ENCODE assay signal across 8 cellular contexts in genomic region chr10:70508912-70509366, GRCh38. TPM values are rescaled to one million over a fixed set of nuclear protein-coding genes. Genes with fewer than 3 reads are reported as not detected.
DNase-seq lines count a peak whose midpoint lies in the region; ATAC-seq and TF ChIP-seq lines count a peak whose summit lies in the region.

No MANE protein-coding gene starts in this region.

- H4K8ac ChIP-seq in mesendoderm (ENCODE audit: low read depth, low read length) = no peak overlapping the region

- H2BK120ac ChIP-seq in mesendoderm (ENCODE audit: low read depth, low read length) = no peak overlapping the region

- no peak overlapping the region for H3K9ac ChIP-seq in mesendoderm (ENCODE audit: low read length)

- H3K79me2 ChIP-seq in mesendoderm (ENCODE audit: control insufficient read depth, insufficient read depth, low read length) = no peaks in the 10 kb centered on the region

- H3K27me3 ChIP-seq in mesendoderm (ENCODE audit: insufficient read depth, low read length, poor library complexity) = no peaks in the 10 kb centered on the region

- peaks cover 6% of the 10 kb centered on the region for H3K4me1 ChIP-seq in mesendoderm (ENCODE audit: control insufficient read depth, low read depth, low read length)

- H3K4me3 Mint-ChIP-seq in activated CD4-positive, alpha-beta memory T cell treated with anti-CD3 and anti-CD28 coated beads, Interleukin-2, amount 10 ng/mL, durations not matched to agents 7 days and 5 days = no peak overlapping the region

- no peak overlapping the region for H2BK15ac ChIP-seq in mesendoderm (replicated peaks; ENCODE audit: low read depth)

- ATAC-seq in Right ventricle myocardium inferior = peak; percentile 69
- no peak for ATAC-seq in GM19395 (IDR thresholded peaks at IDR 0.05; ENCODE audit: unreplicated experiment)
- no peak for ATAC-seq in HG02759 (IDR thresholded peaks at IDR 0.05; ENCODE audit: unreplicated experiment)

- H3K36me3 ChIP-seq in mesendoderm (ENCODE audit: control insufficient read depth, insufficient read depth, low read length) = no peaks in the 10 kb centered on the region

- intact Hi-C loops in Right ventricle myocardium inferior (cut with DNase I) (loop anchor here (5.0 kb wide), 1 partner anchor 47 kb away; no protein-coding TSS in a partner anchor), cardiac septum (cut with DNase I) (no loop called here)

- H3K9me3 Mint-ChIP-seq in activated CD4-positive, alpha-beta memory T cell treated with anti-CD3 and anti-CD28 coated beads, Interleukin-2, amount 10 ng/mL, durations not matched to agents 7 days and 5 days = no peaks in the 10 kb centered on the region

- DNase-seq in Right ventricle myocardium inferior (ENCODE audit: missing footprints) = peak; percentile 82
- no peak for DNase-seq in cardiac septum (ENCODE audit: low spot score)
- peak; percentile 43 for DNase-seq in mesendoderm
- DNase-seq in GM10266 (ENCODE audit: extremely low spot score) = no peak
- DNase-seq in activated CD4-positive, alpha-beta memory T cell treated with anti-CD3 and anti-CD28 coated beads, Interleukin-2, amount 10 ng/mL, durations not matched to agents 7 days and 5 days = no peak

- H3K18ac ChIP-seq in mesendoderm (ENCODE audit: low read length) = no peak overlapping the region

- H3K4ac ChIP-seq in mesendoderm (ENCODE audit: low read depth, low read length) = no peak overlapping the region

- H2BK5ac ChIP-seq in mesendoderm (ENCODE audit: low read length) = no peak overlapping the region

- H3K36me3 Mint-ChIP-seq in activated CD4-positive, alpha-beta memory T cell treated with anti-CD3 and anti-CD28 coated beads, Interleukin-2, amount 10 ng/mL, durations not matched to agents 7 days and 5 days (ENCODE audit: low read depth) = no peaks in the 10 kb centered on the region

- POLR2A ChIA-PET in activated CD4-positive, alpha-beta memory T cell treated with anti-CD3 and anti-CD28 coated beads, Interleukin-2, amount 10 ng/mL, durations not matched to agents 7 days and 5 days (lab: Charles Lee) = no interaction called here

- no peak overlapping the region for H2AK5ac ChIP-seq in mesendoderm (ENCODE audit: low read length)

- no CpG with 5 or more reads among the region's 12 CpGs for WGBS in mesendoderm (ENCODE audit: extremely low coverage, insufficient coverage, low lambda C conversion rate)

- TF ChIP-seq CTCF in GM10266 (IDR thresholded peaks at IDR 0.05; ENCODE audit: control insufficient read depth, insufficient read depth, low read depth, missing control alignments) = no peak

- no peak overlapping the region for H3K4me3 ChIP-seq in mesendoderm (ENCODE audit: low read length)

- H3K27ac Mint-ChIP-seq in activated CD4-positive, alpha-beta memory T cell treated with anti-CD3 and anti-CD28 coated beads, Interleukin-2, amount 10 ng/mL, durations not matched to agents 7 days and 5 days = no peak overlapping the region

- no peak overlapping the region for H3K4me2 ChIP-seq in mesendoderm (ENCODE audit: low read length)

- no peak overlapping the region for H4K5ac ChIP-seq in mesendoderm (ENCODE audit: low read length)

- H3K27me3 Mint-ChIP-seq in activated CD4-positive, alpha-beta memory T cell treated with anti-CD3 and anti-CD28 coated beads, Interleukin-2, amount 10 ng/mL, durations not matched to agents 7 days and 5 days = peaks cover 13% of the 10 kb centered on the region

- H3K27ac ChIP-seq in cingulate gyrus (ENCODE audit: low read depth, low read length) (peak overlapping the region; percentile 69), mesendoderm (ENCODE audit: low read depth, low read length) (no peak overlapping the region)

- H3K56ac ChIP-seq in mesendoderm (ENCODE audit: low read length) = no peak overlapping the region

- no peaks in the 10 kb centered on the region for H3K4me1 Mint-ChIP-seq in activated CD4-positive, alpha-beta memory T cell treated with anti-CD3 and anti-CD28 coated beads, Interleukin-2, amount 10 ng/mL, durations not matched to agents 7 days and 5 days

- H3K23ac ChIP-seq in mesendoderm (ENCODE audit: low read length) = peak overlapping the region; percentile 66

- CTCF ChIA-PET in activated CD4-positive, alpha-beta memory T cell treated with anti-CD3 and anti-CD28 coated beads, Interleukin-2, amount 10 ng/mL, durations not matched to agents 7 days and 5 days (lab: Charles Lee) = no interaction called here

- H3K79me1 ChIP-seq in mesendoderm (ENCODE audit: low read length) = peaks cover 15% of the 10 kb centered on the region

RNA-seq across cellular contexts. Expression of gene PALD1, which starts 30.4 kb away (rescaled TPM):
- total RNA-seq in Right ventricle myocardium inferior = 5.1 TPM
- 5.3 TPM for total RNA-seq in cardiac septum
- 14.2 TPM for polyA plus RNA-seq in mesendoderm (2013, experiment 1 of 2)
- polyA plus RNA-seq in mesendoderm (2013, experiment 2 of 2) = 14.9 TPM
- under 1 TPM; 0.08 to 0.15 TPM for total RNA-seq in activated CD4-positive, alpha-beta memory T cell treated with anti-CD3 and anti-CD28 coated beads, Interleukin-2, amount 10 ng/mL, durations not matched to agents 7 days and 5 days

Comparison
In these comparisons a context has a peak if more than half of its experiments do, and no peak if none do; other contexts are left out.
1. DNase-seq: peak in Right ventricle myocardium inferior (single experiment) and mesendoderm (single experiment); none in cardiac septum (single experiment), GM10266 (single experiment) and activated CD4-positive, alpha-beta memory T cell treated with anti-CD3 and anti-CD28 coated beads, Interleukin-2, amount 10 ng/mL, durations not matched to agents 7 days and 5 days (single experiment).